Comparison of ENCODE assay signal across 1 cellular context in the genomic region with DNA sequence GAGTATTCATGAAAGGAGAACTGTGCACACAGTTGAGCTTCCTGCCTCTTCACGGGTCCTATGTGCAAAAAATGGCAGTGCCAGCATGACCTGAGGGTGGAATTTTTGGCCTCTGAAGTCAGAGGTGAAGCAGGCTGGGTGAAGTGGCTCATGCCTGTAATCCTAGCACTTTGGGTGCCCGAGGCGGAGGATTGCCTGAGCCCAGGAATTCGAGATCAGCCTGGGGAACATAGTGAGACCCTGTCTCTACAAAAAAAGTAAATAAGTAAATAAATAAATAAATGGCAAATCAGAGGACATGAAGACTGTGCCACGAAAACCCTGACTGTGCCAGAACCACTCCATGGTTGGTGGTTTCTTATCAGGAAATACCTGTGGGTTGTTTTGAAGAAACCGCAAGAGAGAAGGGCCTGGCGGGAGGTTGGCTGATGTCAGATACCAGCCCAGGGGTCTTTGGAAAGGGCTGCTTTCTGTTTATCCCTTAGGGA.
A peak's percentile ranks its signal among the peaks of the same experiment; 100 is the strongest.
TF ChIP-seq lines count a peak whose summit lies in the region.

No MANE protein-coding gene starts in this region.

TF ChIP-seq in K562, 482 proteins besides CTCF, POLR2A, EP300 and RAD21 (continued from another document):
- TF ChIP-seq, protein P1, sequence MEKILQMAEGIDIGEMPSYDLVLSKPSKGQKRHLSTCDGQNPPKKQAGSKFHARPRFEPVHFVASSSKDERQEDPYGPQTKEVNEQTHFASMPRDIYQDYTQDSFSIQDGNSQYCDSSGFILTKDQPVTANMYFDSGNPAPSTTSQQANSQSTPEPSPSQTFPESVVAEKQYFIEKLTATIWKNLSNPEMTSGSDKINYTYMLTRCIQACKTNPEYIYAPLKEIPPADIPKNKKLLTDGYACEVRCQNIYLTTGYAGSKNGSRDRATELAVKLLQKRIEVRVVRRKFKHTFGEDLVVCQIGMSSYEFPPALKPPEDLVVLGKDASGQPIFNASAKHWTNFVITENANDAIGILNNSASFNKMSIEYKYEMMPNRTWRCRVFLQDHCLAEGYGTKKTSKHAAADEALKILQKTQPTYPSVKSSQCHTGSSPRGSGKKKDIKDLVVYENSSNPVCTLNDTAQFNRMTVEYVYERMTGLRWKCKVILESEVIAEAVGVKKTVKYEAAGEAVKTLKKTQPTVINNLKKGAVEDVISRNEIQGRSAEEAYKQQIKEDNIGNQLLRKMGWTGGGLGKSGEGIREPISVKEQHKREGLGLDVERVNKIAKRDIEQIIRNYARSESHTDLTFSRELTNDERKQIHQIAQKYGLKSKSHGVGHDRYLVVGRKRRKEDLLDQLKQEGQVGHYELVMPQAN (IDR thresholded peaks at IDR 0.05; ENCODE audit: borderline replicate concordance), result no peak
- TF ChIP-seq ZSCAN29 (IDR thresholded peaks at IDR 0.05), result no peak
- no peak for TF ChIP-seq NFYB (IDR thresholded peaks at IDR 0.05; ENCODE audit: extremely low read depth, insufficient read length)
- TF ChIP-seq CCNT2 (IDR thresholded peaks at IDR 0.05; ENCODE audit: borderline replicate concordance, extremely low read depth, insufficient read length, low read depth, low read length), result no peak
- TF ChIP-seq ESRRA (IDR thresholded peaks at IDR 0.05; ENCODE audit: borderline replicate concordance, low read depth), result peak; percentile 90; the same call in 1 of the 2 replicates
- TF ChIP-seq, protein P2, sequence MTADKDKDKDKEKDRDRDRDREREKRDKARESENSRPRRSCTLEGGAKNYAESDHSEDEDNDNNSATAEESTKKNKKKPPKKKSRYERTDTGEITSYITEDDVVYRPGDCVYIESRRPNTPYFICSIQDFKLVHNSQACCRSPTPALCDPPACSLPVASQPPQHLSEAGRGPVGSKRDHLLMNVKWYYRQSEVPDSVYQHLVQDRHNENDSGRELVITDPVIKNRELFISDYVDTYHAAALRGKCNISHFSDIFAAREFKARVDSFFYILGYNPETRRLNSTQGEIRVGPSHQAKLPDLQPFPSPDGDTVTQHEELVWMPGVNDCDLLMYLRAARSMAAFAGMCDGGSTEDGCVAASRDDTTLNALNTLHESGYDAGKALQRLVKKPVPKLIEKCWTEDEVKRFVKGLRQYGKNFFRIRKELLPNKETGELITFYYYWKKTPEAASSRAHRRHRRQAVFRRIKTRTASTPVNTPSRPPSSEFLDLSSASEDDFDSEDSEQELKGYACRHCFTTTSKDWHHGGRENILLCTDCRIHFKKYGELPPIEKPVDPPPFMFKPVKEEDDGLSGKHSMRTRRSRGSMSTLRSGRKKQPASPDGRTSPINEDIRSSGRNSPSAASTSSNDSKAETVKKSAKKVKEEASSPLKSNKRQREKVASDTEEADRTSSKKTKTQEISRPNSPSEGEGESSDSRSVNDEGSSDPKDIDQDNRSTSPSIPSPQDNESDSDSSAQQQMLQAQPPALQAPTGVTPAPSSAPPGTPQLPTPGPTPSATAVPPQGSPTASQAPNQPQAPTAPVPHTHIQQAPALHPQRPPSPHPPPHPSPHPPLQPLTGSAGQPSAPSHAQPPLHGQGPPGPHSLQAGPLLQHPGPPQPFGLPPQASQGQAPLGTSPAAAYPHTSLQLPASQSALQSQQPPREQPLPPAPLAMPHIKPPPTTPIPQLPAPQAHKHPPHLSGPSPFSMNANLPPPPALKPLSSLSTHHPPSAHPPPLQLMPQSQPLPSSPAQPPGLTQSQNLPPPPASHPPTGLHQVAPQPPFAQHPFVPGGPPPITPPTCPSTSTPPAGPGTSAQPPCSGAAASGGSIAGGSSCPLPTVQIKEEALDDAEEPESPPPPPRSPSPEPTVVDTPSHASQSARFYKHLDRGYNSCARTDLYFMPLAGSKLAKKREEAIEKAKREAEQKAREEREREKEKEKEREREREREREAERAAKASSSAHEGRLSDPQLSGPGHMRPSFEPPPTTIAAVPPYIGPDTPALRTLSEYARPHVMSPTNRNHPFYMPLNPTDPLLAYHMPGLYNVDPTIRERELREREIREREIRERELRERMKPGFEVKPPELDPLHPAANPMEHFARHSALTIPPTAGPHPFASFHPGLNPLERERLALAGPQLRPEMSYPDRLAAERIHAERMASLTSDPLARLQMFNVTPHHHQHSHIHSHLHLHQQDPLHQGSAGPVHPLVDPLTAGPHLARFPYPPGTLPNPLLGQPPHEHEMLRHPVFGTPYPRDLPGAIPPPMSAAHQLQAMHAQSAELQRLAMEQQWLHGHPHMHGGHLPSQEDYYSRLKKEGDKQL (CRISPR knock-in tag; IDR thresholded peaks at IDR 0.05; ENCODE audit: borderline replicate concordance), result no peak
- TF ChIP-seq GABPB1 (CRISPR knock-in tag; IDR thresholded peaks at IDR 0.05), result no peak
- TF ChIP-seq, protein P3, sequence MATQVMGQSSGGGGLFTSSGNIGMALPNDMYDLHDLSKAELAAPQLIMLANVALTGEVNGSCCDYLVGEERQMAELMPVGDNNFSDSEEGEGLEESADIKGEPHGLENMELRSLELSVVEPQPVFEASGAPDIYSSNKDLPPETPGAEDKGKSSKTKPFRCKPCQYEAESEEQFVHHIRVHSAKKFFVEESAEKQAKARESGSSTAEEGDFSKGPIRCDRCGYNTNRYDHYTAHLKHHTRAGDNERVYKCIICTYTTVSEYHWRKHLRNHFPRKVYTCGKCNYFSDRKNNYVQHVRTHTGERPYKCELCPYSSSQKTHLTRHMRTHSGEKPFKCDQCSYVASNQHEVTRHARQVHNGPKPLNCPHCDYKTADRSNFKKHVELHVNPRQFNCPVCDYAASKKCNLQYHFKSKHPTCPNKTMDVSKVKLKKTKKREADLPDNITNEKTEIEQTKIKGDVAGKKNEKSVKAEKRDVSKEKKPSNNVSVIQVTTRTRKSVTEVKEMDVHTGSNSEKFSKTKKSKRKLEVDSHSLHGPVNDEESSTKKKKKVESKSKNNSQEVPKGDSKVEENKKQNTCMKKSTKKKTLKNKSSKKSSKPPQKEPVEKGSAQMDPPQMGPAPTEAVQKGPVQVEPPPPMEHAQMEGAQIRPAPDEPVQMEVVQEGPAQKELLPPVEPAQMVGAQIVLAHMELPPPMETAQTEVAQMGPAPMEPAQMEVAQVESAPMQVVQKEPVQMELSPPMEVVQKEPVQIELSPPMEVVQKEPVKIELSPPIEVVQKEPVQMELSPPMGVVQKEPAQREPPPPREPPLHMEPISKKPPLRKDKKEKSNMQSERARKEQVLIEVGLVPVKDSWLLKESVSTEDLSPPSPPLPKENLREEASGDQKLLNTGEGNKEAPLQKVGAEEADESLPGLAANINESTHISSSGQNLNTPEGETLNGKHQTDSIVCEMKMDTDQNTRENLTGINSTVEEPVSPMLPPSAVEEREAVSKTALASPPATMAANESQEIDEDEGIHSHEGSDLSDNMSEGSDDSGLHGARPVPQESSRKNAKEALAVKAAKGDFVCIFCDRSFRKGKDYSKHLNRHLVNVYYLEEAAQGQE (CRISPR knock-in tag; IDR thresholded peaks at IDR 0.05; ENCODE audit: low read depth), result no peak
- no peak for TF ChIP-seq ZZZ3 (IDR thresholded peaks at IDR 0.05)
- no peak for TF ChIP-seq HDAC6 (IDR thresholded peaks at IDR 0.05; ENCODE audit: low read depth, low read length)
- TF ChIP-seq SMARCA4 (IDR thresholded peaks at IDR 0.05), result peak; percentile 31; the same call in 1 of the 2 replicates
- TF ChIP-seq, protein P4, sequence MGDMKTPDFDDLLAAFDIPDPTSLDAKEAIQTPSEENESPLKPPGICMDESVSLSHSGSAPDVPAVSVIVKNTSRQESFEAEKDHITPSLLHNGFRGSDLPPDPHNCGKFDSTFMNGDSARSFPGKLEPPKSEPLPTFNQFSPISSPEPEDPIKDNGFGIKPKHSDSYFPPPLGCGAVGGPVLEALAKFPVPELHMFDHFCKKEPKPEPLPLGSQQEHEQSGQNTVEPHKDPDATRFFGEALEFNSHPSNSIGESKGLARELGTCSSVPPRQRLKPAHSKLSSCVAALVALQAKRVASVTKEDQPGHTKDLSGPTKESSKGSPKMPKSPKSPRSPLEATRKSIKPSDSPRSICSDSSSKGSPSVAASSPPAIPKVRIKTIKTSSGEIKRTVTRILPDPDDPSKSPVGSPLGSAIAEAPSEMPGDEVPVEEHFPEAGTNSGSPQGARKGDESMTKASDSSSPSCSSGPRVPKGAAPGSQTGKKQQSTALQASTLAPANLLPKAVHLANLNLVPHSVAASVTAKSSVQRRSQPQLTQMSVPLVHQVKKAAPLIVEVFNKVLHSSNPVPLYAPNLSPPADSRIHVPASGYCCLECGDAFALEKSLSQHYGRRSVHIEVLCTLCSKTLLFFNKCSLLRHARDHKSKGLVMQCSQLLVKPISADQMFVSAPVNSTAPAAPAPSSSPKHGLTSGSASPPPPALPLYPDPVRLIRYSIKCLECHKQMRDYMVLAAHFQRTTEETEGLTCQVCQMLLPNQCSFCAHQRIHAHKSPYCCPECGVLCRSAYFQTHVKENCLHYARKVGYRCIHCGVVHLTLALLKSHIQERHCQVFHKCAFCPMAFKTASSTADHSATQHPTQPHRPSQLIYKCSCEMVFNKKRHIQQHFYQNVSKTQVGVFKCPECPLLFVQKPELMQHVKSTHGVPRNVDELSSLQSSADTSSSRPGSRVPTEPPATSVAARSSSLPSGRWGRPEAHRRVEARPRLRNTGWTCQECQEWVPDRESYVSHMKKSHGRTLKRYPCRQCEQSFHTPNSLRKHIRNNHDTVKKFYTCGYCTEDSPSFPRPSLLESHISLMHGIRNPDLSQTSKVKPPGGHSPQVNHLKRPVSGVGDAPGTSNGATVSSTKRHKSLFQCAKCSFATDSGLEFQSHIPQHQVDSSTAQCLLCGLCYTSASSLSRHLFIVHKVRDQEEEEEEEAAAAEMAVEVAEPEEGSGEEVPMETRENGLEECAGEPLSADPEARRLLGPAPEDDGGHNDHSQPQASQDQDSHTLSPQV (IDR thresholded peaks at IDR 0.05), result no peak
- no peak for TF ChIP-seq MTA1 (IDR thresholded peaks at IDR 0.05; ENCODE audit: borderline replicate concordance)
- TF ChIP-seq GABPB2 (CRISPR knock-in tag; conservative IDR thresholded peaks at IDR 0.05), result no peak
- TF ChIP-seq, protein P5, sequence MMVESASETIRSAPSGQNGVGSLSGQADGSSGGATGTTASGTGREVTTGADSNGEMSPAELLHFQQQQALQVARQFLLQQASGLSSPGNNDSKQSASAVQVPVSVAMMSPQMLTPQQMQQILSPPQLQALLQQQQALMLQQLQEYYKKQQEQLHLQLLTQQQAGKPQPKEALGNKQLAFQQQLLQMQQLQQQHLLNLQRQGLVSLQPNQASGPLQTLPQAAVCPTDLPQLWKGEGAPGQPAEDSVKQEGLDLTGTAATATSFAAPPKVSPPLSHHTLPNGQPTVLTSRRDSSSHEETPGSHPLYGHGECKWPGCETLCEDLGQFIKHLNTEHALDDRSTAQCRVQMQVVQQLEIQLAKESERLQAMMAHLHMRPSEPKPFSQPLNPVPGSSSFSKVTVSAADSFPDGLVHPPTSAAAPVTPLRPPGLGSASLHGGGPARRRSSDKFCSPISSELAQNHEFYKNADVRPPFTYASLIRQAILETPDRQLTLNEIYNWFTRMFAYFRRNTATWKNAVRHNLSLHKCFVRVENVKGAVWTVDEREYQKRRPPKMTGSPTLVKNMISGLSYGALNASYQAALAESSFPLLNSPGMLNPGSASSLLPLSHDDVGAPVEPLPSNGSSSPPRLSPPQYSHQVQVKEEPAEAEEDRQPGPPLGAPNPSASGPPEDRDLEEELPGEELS (CRISPR knock-in tag; IDR thresholded peaks at IDR 0.05; ENCODE audit: borderline replicate concordance), result no peak
- TF ChIP-seq NFXL1 (CRISPR knock-in tag; IDR thresholded peaks at IDR 0.05), result no peak
- TF ChIP-seq ZNF146 (CRISPR knock-in tag; IDR thresholded peaks at IDR 0.05; ENCODE audit: unreplicated experiment), result no peak
- 0 out of 2 replicates have a peak, but pooled peaks have one; percentile 15 for TF ChIP-seq TCF3 (CRISPR knock-in tag; IDR thresholded peaks at IDR 0.05)
